1 cellular context compared by ENCODE assay signal in genomic region chr2:85583667-85584353, GRCh38.
A peak's percentile ranks its signal among the peaks of the same experiment; 100 is the strongest.
TF ChIP-seq lines count a peak whose summit lies in the region.

No MANE protein-coding gene starts in this region.

TF ChIP-seq in HepG2, 621 proteins besides CTCF, POLR2A, EP300 and RAD21 (continues in another document):
- TF ChIP-seq KDM1A (CRISPR knock-in tag; IDR thresholded peaks at IDR 0.05) = peak; percentile 82
- no peak for TF ChIP-seq ZNF720 (CRISPR knock-in tag; IDR thresholded peaks at IDR 0.05)
- no peak for TF ChIP-seq ZNF256 (CRISPR knock-in tag; conservative IDR thresholded peaks at IDR 0.05)
- no peak for TF ChIP-seq PAX8 (CRISPR knock-in tag; IDR thresholded peaks at IDR 0.05; ENCODE audit: borderline replicate concordance)
- TF ChIP-seq ZNF569 (CRISPR knock-in tag; IDR thresholded peaks at IDR 0.05; ENCODE audit: borderline replicate concordance) = no peak
- no peak for TF ChIP-seq ETS1 (CRISPR knock-in tag; IDR thresholded peaks at IDR 0.05)
- TF ChIP-seq CHCHD3 (CRISPR knock-in tag; IDR thresholded peaks at IDR 0.05) = no peak
- no peak for TF ChIP-seq ZMYM2 (CRISPR knock-in tag; IDR thresholded peaks at IDR 0.05)
- no peak for TF ChIP-seq ZNF790 (CRISPR knock-in tag; IDR thresholded peaks at IDR 0.05; ENCODE audit: borderline replicate concordance)
- no peak for TF ChIP-seq RFX3 (CRISPR knock-in tag; IDR thresholded peaks at IDR 0.05)
- no peak; the same call in 1 of the 2 replicates for TF ChIP-seq ZSCAN22 (CRISPR knock-in tag; IDR thresholded peaks at IDR 0.05)
- TF ChIP-seq ZNF264 (CRISPR knock-in tag; IDR thresholded peaks at IDR 0.05) = no peak
- TF ChIP-seq GLMP (CRISPR knock-in tag; IDR thresholded peaks at IDR 0.05; ENCODE audit: borderline replicate concordance) = no peak
- TF ChIP-seq ZNF124 (CRISPR knock-in tag; IDR thresholded peaks at IDR 0.05) = no peak
- no peak for TF ChIP-seq ZNF382 (CRISPR knock-in tag; IDR thresholded peaks at IDR 0.05; ENCODE audit: borderline replicate concordance)
- TF ChIP-seq ZNF326 (CRISPR knock-in tag; IDR thresholded peaks at IDR 0.05; ENCODE audit: borderline replicate concordance) = no peak
- TF ChIP-seq SMAD9 (CRISPR knock-in tag; IDR thresholded peaks at IDR 0.05) = no peak
- TF ChIP-seq ZNF567 (CRISPR knock-in tag; IDR thresholded peaks at IDR 0.05; ENCODE audit: borderline replicate concordance) = no peak
- TF ChIP-seq ZNF547 (CRISPR knock-in tag; IDR thresholded peaks at IDR 0.05) = no peak
- no peak for TF ChIP-seq KAT8 (CRISPR knock-in tag; IDR thresholded peaks at IDR 0.05)
- no peak for TF ChIP-seq AHDC1 (CRISPR knock-in tag; IDR thresholded peaks at IDR 0.05; ENCODE audit: borderline replicate concordance)
- TF ChIP-seq NFKB2 (CRISPR knock-in tag; IDR thresholded peaks at IDR 0.05; ENCODE audit: borderline replicate concordance) = no peak
- TF ChIP-seq ARID5B (CRISPR knock-in tag; IDR thresholded peaks at IDR 0.05) = peak; percentile 22; the same call in 1 of the 2 replicates
- TF ChIP-seq KDM5A (IDR thresholded peaks at IDR 0.05; ENCODE audit: borderline replicate concordance, low read length) = no peak
- TF ChIP-seq ZNF251 (CRISPR knock-in tag; IDR thresholded peaks at IDR 0.05) = no peak
- TF ChIP-seq, protein P1, sequence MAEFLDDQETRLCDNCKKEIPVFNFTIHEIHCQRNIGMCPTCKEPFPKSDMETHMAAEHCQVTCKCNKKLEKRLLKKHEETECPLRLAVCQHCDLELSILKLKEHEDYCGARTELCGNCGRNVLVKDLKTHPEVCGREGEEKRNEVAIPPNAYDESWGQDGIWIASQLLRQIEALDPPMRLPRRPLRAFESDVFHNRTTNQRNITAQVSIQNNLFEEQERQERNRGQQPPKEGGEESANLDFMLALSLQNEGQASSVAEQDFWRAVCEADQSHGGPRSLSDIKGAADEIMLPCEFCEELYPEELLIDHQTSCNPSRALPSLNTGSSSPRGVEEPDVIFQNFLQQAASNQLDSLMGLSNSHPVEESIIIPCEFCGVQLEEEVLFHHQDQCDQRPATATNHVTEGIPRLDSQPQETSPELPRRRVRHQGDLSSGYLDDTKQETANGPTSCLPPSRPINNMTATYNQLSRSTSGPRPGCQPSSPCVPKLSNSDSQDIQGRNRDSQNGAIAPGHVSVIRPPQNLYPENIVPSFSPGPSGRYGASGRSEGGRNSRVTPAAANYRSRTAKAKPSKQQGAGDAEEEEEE (CRISPR knock-in tag; IDR thresholded peaks at IDR 0.05; ENCODE audit: borderline replicate concordance) = no peak
- no peak for TF ChIP-seq MTF2 (CRISPR knock-in tag; IDR thresholded peaks at IDR 0.05; ENCODE audit: borderline replicate concordance)
- no peak for TF ChIP-seq ZNF563 (CRISPR knock-in tag; IDR thresholded peaks at IDR 0.05)
- TF ChIP-seq YEATS4 (CRISPR knock-in tag; IDR thresholded peaks at IDR 0.05; ENCODE audit: borderline replicate concordance) = no peak; the same call in 1 of the 2 replicates
- no peak for TF ChIP-seq ZNF383 (CRISPR knock-in tag; IDR thresholded peaks at IDR 0.05; ENCODE audit: borderline replicate concordance)
- TF ChIP-seq, protein P2, sequence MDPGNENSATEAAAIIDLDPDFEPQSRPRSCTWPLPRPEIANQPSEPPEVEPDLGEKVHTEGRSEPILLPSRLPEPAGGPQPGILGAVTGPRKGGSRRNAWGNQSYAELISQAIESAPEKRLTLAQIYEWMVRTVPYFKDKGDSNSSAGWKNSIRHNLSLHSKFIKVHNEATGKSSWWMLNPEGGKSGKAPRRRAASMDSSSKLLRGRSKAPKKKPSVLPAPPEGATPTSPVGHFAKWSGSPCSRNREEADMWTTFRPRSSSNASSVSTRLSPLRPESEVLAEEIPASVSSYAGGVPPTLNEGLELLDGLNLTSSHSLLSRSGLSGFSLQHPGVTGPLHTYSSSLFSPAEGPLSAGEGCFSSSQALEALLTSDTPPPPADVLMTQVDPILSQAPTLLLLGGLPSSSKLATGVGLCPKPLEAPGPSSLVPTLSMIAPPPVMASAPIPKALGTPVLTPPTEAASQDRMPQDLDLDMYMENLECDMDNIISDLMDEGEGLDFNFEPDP (CRISPR knock-in tag; conservative IDR thresholded peaks at IDR 0.05) = no peak
- no peak for TF ChIP-seq TEAD2 (CRISPR knock-in tag; IDR thresholded peaks at IDR 0.05)
- no peak for TF ChIP-seq RORA (CRISPR knock-in tag; IDR thresholded peaks at IDR 0.05)
- TF ChIP-seq, protein P3, sequence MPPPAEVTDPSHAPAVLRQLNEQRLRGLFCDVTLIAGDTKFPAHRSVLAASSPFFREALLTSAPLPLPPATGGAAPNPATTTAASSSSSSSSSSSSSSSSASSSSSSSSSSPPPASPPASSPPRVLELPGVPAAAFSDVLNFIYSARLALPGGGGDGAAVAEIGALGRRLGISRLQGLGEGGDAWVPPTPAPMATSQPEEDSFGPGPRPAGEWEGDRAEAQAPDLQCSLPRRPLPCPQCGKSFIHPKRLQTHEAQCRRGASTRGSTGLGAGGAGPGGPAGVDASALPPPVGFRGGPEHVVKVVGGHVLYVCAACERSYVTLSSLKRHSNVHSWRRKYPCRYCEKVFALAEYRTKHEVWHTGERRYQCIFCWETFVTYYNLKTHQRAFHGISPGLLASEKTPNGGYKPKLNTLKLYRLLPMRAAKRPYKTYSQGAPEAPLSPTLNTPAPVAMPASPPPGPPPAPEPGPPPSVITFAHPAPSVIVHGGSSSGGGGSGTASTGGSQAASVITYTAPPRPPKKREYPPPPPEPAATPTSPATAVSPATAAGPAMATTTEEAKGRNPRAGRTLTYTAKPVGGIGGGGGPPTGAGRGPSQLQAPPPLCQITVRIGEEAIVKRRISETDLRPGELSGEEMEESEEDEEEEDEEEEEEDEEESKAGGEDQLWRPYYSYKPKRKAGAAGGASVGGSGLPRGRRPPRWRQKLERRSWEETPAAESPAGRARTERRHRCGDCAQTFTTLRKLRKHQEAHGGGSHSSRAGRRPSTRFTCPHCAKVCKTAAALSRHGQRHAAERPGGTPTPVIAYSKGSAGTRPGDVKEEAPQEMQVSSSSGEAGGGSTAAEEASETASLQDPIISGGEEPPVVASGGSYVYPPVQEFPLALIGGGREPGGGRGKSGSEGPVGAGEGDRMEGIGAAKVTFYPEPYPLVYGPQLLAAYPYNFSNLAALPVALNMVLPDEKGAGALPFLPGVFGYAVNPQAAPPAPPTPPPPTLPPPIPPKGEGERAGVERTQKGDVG (CRISPR knock-in tag; IDR thresholded peaks at IDR 0.05; ENCODE audit: borderline replicate concordance) = peak; percentile 54; the same call in 1 of the 2 replicates
- no peak for TF ChIP-seq GATA4 (IDR thresholded peaks at IDR 0.05; ENCODE audit: borderline replicate concordance, low read depth)
- TF ChIP-seq ZNF704 (CRISPR knock-in tag; IDR thresholded peaks at IDR 0.05; ENCODE audit: borderline replicate concordance) = no peak
